Comparison of ENCODE assay signal across 27 cellular contexts in genomic region chr21:45279446-45280177, GRCh38. TPM values are rescaled to one million over a fixed set of nuclear protein-coding genes. Genes with fewer than 3 reads are reported as not detected.
DNase-seq lines count a peak whose midpoint lies in the region; ATAC-seq, FAIRE-seq and TF ChIP-seq lines count a peak whose summit lies in the region.
"Had no signal": no experiment of that assay in that cellular context is flagged by ENCODE, and none has a peak within 500 bp of the region (broad histone marks: within the 10 kb centered on the region; RNA-seq: fewer than 3 reads in every experiment).

No MANE protein-coding gene starts in this region.

- no peak overlapping the region for H3K4me3 ChIP-seq in AG04450 (ENCODE audit: low read depth, low read length)
- H3K4me3 ChIP-seq in coronary artery = no peak overlapping the region
- H3K4me3 ChIP-seq: lung, Peyer's patch, smooth muscle cell, thyroid gland had no signal

- H3K27me3 ChIP-seq in AG04450 (ENCODE audit: control insufficient read depth, insufficient read depth, low read length) = no peaks in the 10 kb centered on the region
- H3K27me3 ChIP-seq: neutrophil, Peyer's patch, thyroid gland had no signal

- no peak for ATAC-seq in GM18498 (IDR thresholded peaks at IDR 0.05; ENCODE audit: unreplicated experiment)
- ATAC-seq in HG03460 (IDR thresholded peaks at IDR 0.05; ENCODE audit: unreplicated experiment) = no peak

- no peaks in the 10 kb centered on the region for H3K9me3 Mint-ChIP-seq in osteocyte (ENCODE audit: unreplicated experiment)
- H3K9me3 Mint-ChIP-seq: CD4-positive, CD25-positive, alpha-beta regulatory T cell had no signal

- TF ChIP-seq CTCF in AG04450 (IDR thresholded peaks at IDR 0.05; ENCODE audit: low read depth, low read length) = no peak
- no peak for TF ChIP-seq CTCF in coronary artery (IDR thresholded peaks at IDR 0.05)
- TF ChIP-seq CTCF in osteocyte (IDR thresholded peaks at IDR 0.05) = no peak

- peaks cover 30% of the 10 kb centered on the region for H3K36me3 Mint-ChIP-seq in osteocyte (ENCODE audit: unreplicated experiment)

- no peak overlapping the region for H3K27ac Mint-ChIP-seq in osteocyte (ENCODE audit: unreplicated experiment)
- H3K27ac Mint-ChIP-seq: CD4-positive, CD25-positive, alpha-beta regulatory T cell had no signal

- no peaks in the 10 kb centered on the region; the same call in 1 of the 2 replicates for H3K9me3 ChIP-seq in AG04450 (ENCODE audit: control insufficient read depth, insufficient read depth, low read length)
- H3K9me3 ChIP-seq: neutrophil, Peyer's patch, thyroid gland had no signal

- H3K27me3 Mint-ChIP-seq in osteocyte (ENCODE audit: unreplicated experiment) = no peaks in the 10 kb centered on the region
- H3K27me3 Mint-ChIP-seq: CD4-positive, CD25-positive, alpha-beta regulatory T cell had no signal

- no peak overlapping the region for H3K4me3 Mint-ChIP-seq in osteocyte (ENCODE audit: unreplicated experiment)
- H3K4me3 Mint-ChIP-seq: CD4-positive, CD25-positive, alpha-beta regulatory T cell had no signal

- CTCF ChIA-PET in AG04450 (lab: Charles Lee) = no interaction called here

- H3K27ac ChIP-seq in AG04450 (ENCODE audit: low read depth, low read length) (peak overlapping the region; percentile 21), coronary artery (no peak overlapping the region)
- H3K27ac ChIP-seq: neutrophil, Peyer's patch, thyroid gland had no signal

- no peaks in the 10 kb centered on the region for H3K4me1 Mint-ChIP-seq in osteocyte (ENCODE audit: unreplicated experiment)

- no peak for FAIRE-seq in HTR-8/SVneo (lab: Jason Lieb, UNC)
- FAIRE-seq: D721Med, endometrium, GM12892, H54 had no signal

- DNase-seq in AG04450 (ENCODE audit: low read depth, low spot score) (no peak), Daoy (ENCODE audit: low read depth) (peak; percentile 0), coronary artery (ENCODE audit: low spot score) (peak; percentile 50), osteocyte (ENCODE audit: extremely low spot score, unreplicated experiment) (peak; percentile 80), HTR-8/SVneo (ENCODE audit: insufficient read length, low spot score) (no peak)
- DNase-seq: activated CD4-positive, alpha-beta T cell treated with anti-CD3 and anti-CD28 coated beads for 48 hours; amniotic stem cell; CD4-positive, CD25-positive, alpha-beta regulatory T cell; cortex of kidney; islet precursor cell; NCI-H1092 treated with DMSO at 0.1 percent for 48 hours; NCI-H187 treated with DMSO at 0.1 percent for 48 hours; NCI-H526; stimulated activated CD4-positive, alpha-beta T cell treated with anti-CD3 and anti-CD28 coated beads, Interleukin-4, amount 100 ng/mL, for 1 hour; stimulated activated naive CD4-positive, alpha-beta T cell; T-helper 1 cell; thyroid gland had no signal

- POLR2A ChIA-PET in AG04450 (lab: Yijun Ruan, JAX) = no interaction called here

RNA-seq across cellular contexts. Expression of gene POFUT2, which starts 8.1 kb away (rescaled TPM):
- polyA plus RNA-seq in AG04450 (2011; rRNA removed) = 34.2 and 35.5 TPM in 2 replicates
- polyA minus RNA-seq in AG04450 (2011; rRNA and poly(A)+ RNA removed) = 15.6 and 26.6 TPM in 2 replicates
- 22.6 and 27.3 TPM in 2 replicates for total RNA-seq in Daoy (2014; rRNA removed; shearing (Covaris generic))
- total RNA-seq in osteocyte = 62.7 and 63.7 TPM in 2 replicates

Comparison
In these comparisons a context has a peak if more than half of its experiments do, and no peak if none do; other contexts are left out.
1. DNase-seq: peak in Daoy (single experiment), coronary artery (single experiment) and osteocyte (single experiment); none in AG04450 (single experiment) and HTR-8/SVneo (single experiment).